Comparison of ENCODE assay signal across 10 cellular contexts in the genomic region with DNA sequence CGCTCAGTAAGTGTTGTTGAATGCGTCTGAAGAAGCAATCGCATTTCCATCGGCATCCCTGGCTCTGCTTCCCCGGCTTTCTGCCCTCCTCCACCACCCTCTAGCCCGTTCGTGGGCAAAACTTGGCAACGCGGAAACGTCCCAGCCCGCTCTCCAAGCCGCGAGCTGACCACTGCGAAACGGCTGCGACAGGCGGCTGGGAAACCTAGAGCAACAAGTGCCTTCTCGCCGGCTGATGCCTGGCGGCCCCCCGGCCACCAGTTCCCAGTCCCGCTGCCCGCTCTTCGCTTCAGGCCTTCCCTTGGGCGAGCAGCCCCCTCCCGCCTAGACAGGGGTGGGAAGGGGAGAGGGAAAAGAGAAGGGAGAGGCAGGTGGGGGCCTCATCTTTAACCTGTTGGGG. TPM values are rescaled to one million over a fixed set of nuclear protein-coding genes. Genes with fewer than 3 reads are reported as not detected.
DNase-seq lines count a peak whose midpoint lies in the region; ATAC-seq and TF ChIP-seq lines count a peak whose summit lies in the region.
"Had no signal": no experiment of that assay in that cellular context is flagged by ENCODE, and none has a peak within 500 bp of the region (broad histone marks: within the 10 kb centered on the region; RNA-seq: fewer than 3 reads in every experiment).

No MANE protein-coding gene starts in this region.

- CTCF ChIA-PET in activated naive CD4-positive, alpha-beta T cell treated with anti-CD3 and anti-CD28 coated beads, Interleukin-2, amount 10 ng/mL, durations not matched to agents 7 days and 5 days (lab: Charles Lee), result no interaction called here

- H3K36me3 ChIP-seq in testis (ENCODE audit: low read depth, missing control alignments), result no peaks in the 10 kb centered on the region

- no peak overlapping the region for H3K27ac Mint-ChIP-seq in activated naive CD4-positive, alpha-beta T cell treated with anti-CD3 and anti-CD28 coated beads, Interleukin-2, amount 50 U/mL, for 24 hours
- no peak overlapping the region for H3K27ac Mint-ChIP-seq in activated naive CD4-positive, alpha-beta T cell treated with anti-CD3 and anti-CD28 coated beads, Interleukin-2, amount 10 ng/mL, durations not matched to agents 7 days and 5 days
- no peak overlapping the region for H3K27ac Mint-ChIP-seq in activated naive CD8-positive, alpha-beta T cell treated with anti-CD3 and anti-CD28 coated beads, Interleukin-2, amount 10 ng/mL, durations not matched to agents 7 days and 5 days
- no peak overlapping the region for H3K27ac Mint-ChIP-seq in memory B cell

- no peak for TF ChIP-seq POLR2A in testis (IDR thresholded peaks at IDR 0.05)

- no peaks in the 10 kb centered on the region for H3K9me3 ChIP-seq in testis

- H3K27ac ChIP-seq in testis, result no peak overlapping the region

- TF ChIP-seq CTCF in testis (IDR thresholded peaks at IDR 0.05), result no peak

- ATAC-seq in activated naive CD8-positive, alpha-beta T cell treated with anti-CD3 and anti-CD28 coated beads, Interleukin-2, amount 10 ng/mL, durations not matched to agents 7 days and 5 days (ENCODE audit: low read depth), result no peak
- ATAC-seq in memory B cell (ENCODE audit: low read depth), result no peak
- no peak for ATAC-seq in HG02571 (IDR thresholded peaks at IDR 0.05; ENCODE audit: unreplicated experiment)

- H3K36me3 Mint-ChIP-seq in activated naive CD4-positive, alpha-beta T cell treated with anti-CD3 and anti-CD28 coated beads, Interleukin-2, amount 50 U/mL, for 24 hours, result no peaks in the 10 kb centered on the region
- H3K36me3 Mint-ChIP-seq in activated naive CD4-positive, alpha-beta T cell treated with anti-CD3 and anti-CD28 coated beads, Interleukin-2, amount 10 ng/mL, durations not matched to agents 7 days and 5 days, result no peaks in the 10 kb centered on the region
- no peaks in the 10 kb centered on the region for H3K36me3 Mint-ChIP-seq in activated naive CD8-positive, alpha-beta T cell treated with anti-CD3 and anti-CD28 coated beads, Interleukin-2, amount 10 ng/mL, durations not matched to agents 7 days and 5 days
- H3K36me3 Mint-ChIP-seq in memory B cell, result no peaks in the 10 kb centered on the region

- no peak for DNase-seq in activated naive CD4-positive, alpha-beta T cell treated with anti-CD3 and anti-CD28 coated beads, Interleukin-2, amount 10 ng/mL, durations not matched to agents 7 days and 5 days
- DNase-seq in activated naive CD8-positive, alpha-beta T cell treated with anti-CD3 and anti-CD28 coated beads, Interleukin-2, amount 10 ng/mL, durations not matched to agents 7 days and 5 days, result no peak
- DNase-seq in memory B cell (ENCODE audit: low spot score in 2 of 2), result peak in 1 of 2 donors; percentile 14
- no peak for DNase-seq in testis
- DNase-seq in SIG-M5 treated with dmso at 0.1 percent for 504 hours (lab: John Stamatoyannopoulos, UW; ENCODE audit: unreplicated experiment), result no peak
- DNase-seq in SKM-1 (lab: John Stamatoyannopoulos, UW; ENCODE audit: unreplicated experiment), result no peak
- DNase-seq: aorta, KG1 had no signal

- peaks cover 23% of the 10 kb centered on the region for H3K4me1 Mint-ChIP-seq in activated naive CD4-positive, alpha-beta T cell treated with anti-CD3 and anti-CD28 coated beads, Interleukin-2, amount 50 U/mL, for 24 hours
- peaks cover 35% of the 10 kb centered on the region for H3K4me1 Mint-ChIP-seq in activated naive CD4-positive, alpha-beta T cell treated with anti-CD3 and anti-CD28 coated beads, Interleukin-2, amount 10 ng/mL, durations not matched to agents 7 days and 5 days
- peaks cover 10% of the 10 kb centered on the region for H3K4me1 Mint-ChIP-seq in activated naive CD8-positive, alpha-beta T cell treated with anti-CD3 and anti-CD28 coated beads, Interleukin-2, amount 10 ng/mL, durations not matched to agents 7 days and 5 days
- peaks cover 9% of the 10 kb centered on the region for H3K4me1 Mint-ChIP-seq in memory B cell

- no peaks in the 10 kb centered on the region for H3K27me3 ChIP-seq in testis

- peak overlapping the region; percentile 56 for H3K4me3 Mint-ChIP-seq in activated naive CD4-positive, alpha-beta T cell treated with anti-CD3 and anti-CD28 coated beads, Interleukin-2, amount 50 U/mL, for 24 hours
- H3K4me3 Mint-ChIP-seq in activated naive CD4-positive, alpha-beta T cell treated with anti-CD3 and anti-CD28 coated beads, Interleukin-2, amount 10 ng/mL, durations not matched to agents 7 days and 5 days, result no peak overlapping the region
- H3K4me3 Mint-ChIP-seq in activated naive CD8-positive, alpha-beta T cell treated with anti-CD3 and anti-CD28 coated beads, Interleukin-2, amount 10 ng/mL, durations not matched to agents 7 days and 5 days, result peak overlapping the region; percentile 24
- peak overlapping the region; percentile 63 for H3K4me3 Mint-ChIP-seq in memory B cell

- no peaks in the 10 kb centered on the region for H3K9me3 Mint-ChIP-seq in activated naive CD4-positive, alpha-beta T cell treated with anti-CD3 and anti-CD28 coated beads, Interleukin-2, amount 50 U/mL, for 24 hours
- no peaks in the 10 kb centered on the region for H3K9me3 Mint-ChIP-seq in activated naive CD4-positive, alpha-beta T cell treated with anti-CD3 and anti-CD28 coated beads, Interleukin-2, amount 10 ng/mL, durations not matched to agents 7 days and 5 days
- no peaks in the 10 kb centered on the region for H3K9me3 Mint-ChIP-seq in activated naive CD8-positive, alpha-beta T cell treated with anti-CD3 and anti-CD28 coated beads, Interleukin-2, amount 10 ng/mL, durations not matched to agents 7 days and 5 days
- H3K9me3 Mint-ChIP-seq in memory B cell, result no peaks in the 10 kb centered on the region

- peaks cover 27% of the 10 kb centered on the region for H3K27me3 Mint-ChIP-seq in activated naive CD4-positive, alpha-beta T cell treated with anti-CD3 and anti-CD28 coated beads, Interleukin-2, amount 50 U/mL, for 24 hours
- H3K27me3 Mint-ChIP-seq in activated naive CD4-positive, alpha-beta T cell treated with anti-CD3 and anti-CD28 coated beads, Interleukin-2, amount 10 ng/mL, durations not matched to agents 7 days and 5 days, result peaks cover 97% of the 10 kb centered on the region
- peaks cover 67% of the 10 kb centered on the region for H3K27me3 Mint-ChIP-seq in activated naive CD8-positive, alpha-beta T cell treated with anti-CD3 and anti-CD28 coated beads, Interleukin-2, amount 10 ng/mL, durations not matched to agents 7 days and 5 days
- H3K27me3 Mint-ChIP-seq in memory B cell, result peaks cover 20% of the 10 kb centered on the region

- intact Hi-C loops in testis (cut with DNase I; ENCODE audit: low total_unique reads), result no loop called here

- WGBS in testis, 2 donors, result 7 to 9% methylated on average over 7 to 26 of the region's 26 CpGs

- POLR2A ChIA-PET in activated naive CD8-positive, alpha-beta T cell treated with anti-CD3 and anti-CD28 coated beads, Interleukin-2, amount 10 ng/mL, durations not matched to agents 7 days and 5 days (lab: Charles Lee), result no interaction called here

- peak overlapping the region; percentile 37 to 62 for H3K4me3 ChIP-seq in testis

- H3K4me1 ChIP-seq in testis, result no peaks in the 10 kb centered on the region

RNA-seq across cellular contexts. Expression of gene CITED1, which starts 0.8 kb away (rescaled TPM):
- under 1 TPM in 1 of 2 experiments, not detected in 1; 0.40 TPM for total RNA-seq in activated naive CD8-positive, alpha-beta T cell treated with anti-CD3 and anti-CD28 coated beads, Interleukin-2, amount 10 ng/mL, durations not matched to agents 7 days and 5 days
- total RNA-seq in testis, result 100 to 1,000 TPM; 439 to 593 TPM
- 323 TPM for polyA plus RNA-seq in testis (ENCODE audit: insufficient read depth, low read depth, low replicate concordance)
- total RNA-seq: aorta had no signal

RNA-seq across cellular contexts. Expression of gene RPS4X, which starts 27.8 kb away (rescaled TPM):
- 100 to 1,000 TPM; 895 to 956 TPM for total RNA-seq in activated naive CD8-positive, alpha-beta T cell treated with anti-CD3 and anti-CD28 coated beads, Interleukin-2, amount 10 ng/mL, durations not matched to agents 7 days and 5 days
- 100 to 1,000 TPM; 268 to 497 TPM for total RNA-seq in testis
- polyA plus RNA-seq in testis (ENCODE audit: insufficient read depth, low read depth, low replicate concordance), result 546 TPM

Comparison
In these comparisons a context has a peak if more than half of its experiments do, and no peak if none do; other contexts are left out.
1. RNA of gene CITED1, which starts 0.8 kb away (total RNA-seq): 439 to 593 TPM in testis; 0.40 TPM in activated naive CD8-positive, alpha-beta T cell treated with anti-CD3 and anti-CD28 coated beads, Interleukin-2, amount 10 ng/mL, durations not matched to agents 7 days and 5 days; every median in the first group is over 100 times any median in the second.